In the genomic region with DNA sequence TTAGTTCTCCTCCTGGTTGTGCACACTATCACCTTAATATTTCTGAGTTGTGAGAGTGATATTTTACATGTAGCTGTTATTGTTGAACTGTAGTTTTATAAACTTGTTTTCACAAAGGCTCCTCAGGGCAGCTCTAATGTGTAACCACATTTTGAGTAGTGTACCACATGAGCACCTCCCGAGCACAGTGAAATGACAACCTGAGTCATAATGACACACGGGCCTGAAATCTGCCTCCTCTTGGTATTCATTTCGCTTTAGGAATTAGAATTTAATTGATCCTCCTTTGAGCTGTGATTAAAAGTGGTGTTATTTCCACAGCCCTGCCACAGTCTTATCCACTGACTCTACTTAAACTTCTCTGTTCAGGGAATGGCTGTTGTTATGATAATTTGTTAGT, we compare ENCODE assay signal across 8 cellular contexts. TPM values are rescaled to one million over a fixed set of nuclear protein-coding genes. Genes with fewer than 3 reads are reported as not detected.
A peak's percentile ranks its signal among the peaks of the same experiment; 100 is the strongest.
DNase-seq lines count a peak whose midpoint lies in the region; ATAC-seq and TF ChIP-seq lines count a peak whose summit lies in the region.

No MANE protein-coding gene starts in this region.

- H3K27me3 Mint-ChIP-seq in MCF 10A (ENCODE audit: insufficient read depth, unreplicated experiment) = no peaks in the 10 kb centered on the region
- no peaks in the 10 kb centered on the region for H3K27me3 Mint-ChIP-seq in activated T-helper 17 cell treated with anti-CD3 and anti-CD28 coated beads, Interleukin-2, amount 50 U/mL, for 72 hours
- no peaks in the 10 kb centered on the region for H3K27me3 Mint-ChIP-seq in stimulated activated naive CD8-positive, alpha-beta T cell treated with anti-CD3 and anti-CD28 coated beads, Interleukin-15, amount 100 ng/mL, for 72 hours

- no peaks in the 10 kb centered on the region for H3K27me3 ChIP-seq in breast epithelium

- TF ChIP-seq CTCF in MCF 10A (IDR thresholded peaks at IDR 0.05; ENCODE audit: unreplicated experiment) = no peak
- TF ChIP-seq CTCF in breast epithelium (IDR thresholded peaks at IDR 0.05) = no peak
- no peak for TF ChIP-seq CTCF in mucosa of descending colon (IDR thresholded peaks at IDR 0.05)

- no TSS peak for BruUV-seq in MCF 10A (replicated peaks; lab: Mats Ljungman, UMichigan)

- no peak overlapping the region for H3K4me3 Mint-ChIP-seq in MCF 10A (ENCODE audit: unreplicated experiment)
- peak overlapping the region; percentile 54 for H3K4me3 Mint-ChIP-seq in activated T-helper 17 cell treated with anti-CD3 and anti-CD28 coated beads, Interleukin-2, amount 50 U/mL, for 72 hours
- H3K4me3 Mint-ChIP-seq in stimulated activated naive CD8-positive, alpha-beta T cell treated with anti-CD3 and anti-CD28 coated beads, Interleukin-15, amount 100 ng/mL, for 72 hours = peak overlapping the region in 1 of 2 donors; percentile 53

- H3K36me3 ChIP-seq in breast epithelium = no peaks in the 10 kb centered on the region
- H3K36me3 ChIP-seq in mucosa of descending colon (ENCODE audit: low read depth) = no peaks in the 10 kb centered on the region

- no peaks in the 10 kb centered on the region for H3K4me1 ChIP-seq in breast epithelium
- H3K4me1 ChIP-seq in mucosa of descending colon (ENCODE audit: low read depth) = peaks cover 14% of the 10 kb centered on the region

- CTCF ChIA-PET in MCF 10A (lab: Yijun Ruan, JAX) = interaction anchor here (1.1 to 4.3 kb wide), 3 partner anchors 9 to 1330 kb away, joined by 3 to 32 read pairs (median 5); no protein-coding TSS in a partner anchor

- H3K9me3 ChIP-seq in breast epithelium (no peaks in the 10 kb centered on the region), mucosa of descending colon (no peaks in the 10 kb centered on the region)

- DNase-seq in MCF 10A (ENCODE audit: unreplicated experiment) (peak; percentile 68), breast epithelium (ENCODE audit: low spot score in 2 of 2) (no peak), mucosa of descending colon (no peak)
- DNase-seq in stimulated activated naive CD8-positive, alpha-beta T cell treated with anti-CD3 and anti-CD28 coated beads, Interleukin-15, amount 100 ng/mL, for 72 hours = peak in 1 of 2 donors; percentile 54
- no peak for DNase-seq in activated effector memory CD4-positive, alpha-beta T cell treated with anti-CD3 and anti-CD28 coated beads, Interleukin-2, amount 50 U/mL, for 16 hours
- no peak for DNase-seq in effector CD8-positive, alpha-beta T cell (lab: John Stamatoyannopoulos, UW)

- ATAC-seq in HG03039 (IDR thresholded peaks at IDR 0.05; ENCODE audit: unreplicated experiment) (peak; percentile 43), mucosa of descending colon (no peak)
- peak; percentile 79 for ATAC-seq in activated T-helper 17 cell treated with anti-CD3 and anti-CD28 coated beads, Interleukin-2, amount 50 U/mL, for 72 hours (replicated peaks)
- peak; percentile 77 for ATAC-seq in stimulated activated naive CD8-positive, alpha-beta T cell treated with anti-CD3 and anti-CD28 coated beads, Interleukin-15, amount 100 ng/mL, for 72 hours

- no peak overlapping the region for H3K27ac ChIP-seq in breast epithelium

- no peak overlapping the region for H3K27ac Mint-ChIP-seq in MCF 10A (ENCODE audit: low read depth, unreplicated experiment)
- no peak overlapping the region for H3K27ac Mint-ChIP-seq in activated T-helper 17 cell treated with anti-CD3 and anti-CD28 coated beads, Interleukin-2, amount 50 U/mL, for 72 hours
- H3K27ac Mint-ChIP-seq in stimulated activated naive CD8-positive, alpha-beta T cell treated with anti-CD3 and anti-CD28 coated beads, Interleukin-15, amount 100 ng/mL, for 72 hours = peak overlapping the region; percentile 21 to 27

- H3K4me3 ChIP-seq in breast epithelium = no peak overlapping the region
- no peak overlapping the region for H3K4me3 ChIP-seq in mucosa of descending colon

- intact Hi-C loops in MCF 10A (cut with micrococcal nuclease) (no loop called here), breast epithelium (cut with DNase I; ENCODE audit: low total_unique reads) (no loop called here), mucosa of descending colon (cut with DNase I, micrococcal nuclease) (no loop called here)

- no peak for TF ChIP-seq POLR2A in breast epithelium (IDR thresholded peaks at IDR 0.05)

- peaks cover 74% of the 10 kb centered on the region for H3K36me3 Mint-ChIP-seq in MCF 10A (ENCODE audit: insufficient read depth, unreplicated experiment)
- peaks cover 98% of the 10 kb centered on the region for H3K36me3 Mint-ChIP-seq in activated T-helper 17 cell treated with anti-CD3 and anti-CD28 coated beads, Interleukin-2, amount 50 U/mL, for 72 hours (ENCODE audit: low read depth)

- POLR2A ChIA-PET in MCF 10A (lab: Yijun Ruan, JAX) = interaction anchor here (2.2 kb wide), 1 partner anchor 8 kb away, joined by 20 read pairs; the partner anchor contains the start of genes FASTKD3 and MTRR

- H3K4me1 Mint-ChIP-seq in MCF 10A (ENCODE audit: insufficient read depth, unreplicated experiment) = peaks cover 41% of the 10 kb centered on the region
- peaks cover 59% of the 10 kb centered on the region for H3K4me1 Mint-ChIP-seq in activated T-helper 17 cell treated with anti-CD3 and anti-CD28 coated beads, Interleukin-2, amount 50 U/mL, for 72 hours
- H3K4me1 Mint-ChIP-seq in stimulated activated naive CD8-positive, alpha-beta T cell treated with anti-CD3 and anti-CD28 coated beads, Interleukin-15, amount 100 ng/mL, for 72 hours = peaks cover 84% of the 10 kb centered on the region

- no peaks in the 10 kb centered on the region for H3K9me3 Mint-ChIP-seq in MCF 10A (ENCODE audit: unreplicated experiment)
- no peaks in the 10 kb centered on the region for H3K9me3 Mint-ChIP-seq in activated T-helper 17 cell treated with anti-CD3 and anti-CD28 coated beads, Interleukin-2, amount 50 U/mL, for 72 hours
- no peaks in the 10 kb centered on the region for H3K9me3 Mint-ChIP-seq in stimulated activated naive CD8-positive, alpha-beta T cell treated with anti-CD3 and anti-CD28 coated beads, Interleukin-15, amount 100 ng/mL, for 72 hours

RNA-seq across cellular contexts. Expression of gene MTRR, which starts 7.9 kb away (rescaled TPM):
- total RNA-seq in MCF 10A (2022) = 46.6 and 88.6 TPM in 2 replicates
- total RNA-seq in breast epithelium = 10 to 100 TPM; 45.8 to 69.5 (median 57.7) TPM
- total RNA-seq in activated T-helper 17 cell treated with anti-CD3 and anti-CD28 coated beads, Interleukin-2, amount 50 U/mL, for 72 hours = 10 to 100 TPM; 27.5 to 62.6 TPM
- 10 to 100 TPM; 50.5 to 53.7 (median 53.3) TPM for total RNA-seq in mucosa of descending colon

RNA-seq across cellular contexts. Expression of gene FASTKD3, which starts 8.0 kb away (rescaled TPM):
- total RNA-seq in MCF 10A (2022) = 7.8 and 7.9 TPM in 2 replicates
- total RNA-seq in breast epithelium = 10 to 100 TPM in 2 of 3 donors, 1 to 10 TPM in 1; 5.1 to 13.4 (median 13.3) TPM
- total RNA-seq in activated T-helper 17 cell treated with anti-CD3 and anti-CD28 coated beads, Interleukin-2, amount 50 U/mL, for 72 hours = 10 to 100 TPM in 1 of 2 donors, 1 to 10 TPM in 1; 7.9 to 13.4 TPM
- total RNA-seq in mucosa of descending colon = 10 to 100 TPM in 1 of 3 donors, 1 to 10 TPM in 2; 9.2 to 11.7 (median 9.5) TPM

RNA-seq across cellular contexts. Expression of gene CFAP90, which starts 25.9 kb away (rescaled TPM):
- total RNA-seq in MCF 10A (2022) = not detected in 2 replicates
- total RNA-seq in breast epithelium = under 1 TPM; 0.48 to 0.98 (median 0.59) TPM
- not detected for total RNA-seq in activated T-helper 17 cell treated with anti-CD3 and anti-CD28 coated beads, Interleukin-2, amount 50 U/mL, for 72 hours
- total RNA-seq in mucosa of descending colon = not detected

Comparison
In these comparisons a context has a peak if more than half of its experiments do, and no peak if none do; other contexts are left out.
1. H3K27ac Mint-ChIP-seq: peak in stimulated activated naive CD8-positive, alpha-beta T cell treated with anti-CD3 and anti-CD28 coated beads, Interleukin-15, amount 100 ng/mL, for 72 hours (2 of 2); none in MCF 10A (single experiment) and activated T-helper 17 cell treated with anti-CD3 and anti-CD28 coated beads, Interleukin-2, amount 50 U/mL, for 72 hours (single experiment).